In the genomic region with DNA sequence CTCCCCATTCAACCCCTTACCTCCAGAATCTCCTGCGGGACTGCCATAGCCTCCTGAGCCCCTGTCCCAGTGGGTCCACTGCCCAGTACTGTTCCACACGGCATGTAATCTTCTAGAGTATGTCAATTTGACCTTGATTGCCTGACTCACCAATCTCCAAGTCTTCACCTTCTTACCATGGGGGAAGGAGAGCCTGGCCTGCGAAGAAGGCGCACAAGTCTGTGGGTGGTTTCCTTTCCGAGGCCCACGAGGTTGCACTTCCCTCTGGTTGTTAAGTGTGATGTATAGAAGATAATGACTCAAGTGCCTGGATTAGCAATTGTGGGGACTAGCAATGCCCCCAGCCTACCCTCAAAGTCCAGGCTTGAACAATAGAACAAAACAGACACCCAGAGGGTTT, we compare ENCODE assay signal across 9 cellular contexts. TPM values are rescaled to one million over a fixed set of nuclear protein-coding genes. Genes with fewer than 3 reads are reported as not detected.
DNase-seq lines count a peak whose midpoint lies in the region; ATAC-seq and TF ChIP-seq lines count a peak whose summit lies in the region.
"Had no signal": no experiment of that assay in that cellular context is flagged by ENCODE, and none has a peak within 500 bp of the region (broad histone marks: within the 10 kb centered on the region; RNA-seq: fewer than 3 reads in every experiment).

No MANE protein-coding gene starts in this region.

- ATAC-seq in GM21367 (IDR thresholded peaks at IDR 0.05; ENCODE audit: unreplicated experiment), result peak; percentile 57
- ATAC-seq in HG03565 (IDR thresholded peaks at IDR 0.05; ENCODE audit: unreplicated experiment), result peak; percentile 82
- ATAC-seq in foreskin keratinocyte, result no peak
- no peak for ATAC-seq in GM19397 (IDR thresholded peaks at IDR 0.05; ENCODE audit: unreplicated experiment)
- no peak for ATAC-seq in activated T-cell treated with anti-CD3 and anti-CD28 coated beads, Interleukin-2, amount 50 U/mL, for 4 hours

- H3K27me3 ChIP-seq in foreskin keratinocyte, result no peaks in the 10 kb centered on the region

- no peaks in the 10 kb centered on the region for H3K36me3 Mint-ChIP-seq in activated T-cell treated with anti-CD3 and anti-CD28 coated beads, Interleukin-2, amount 50 U/mL, for 4 hours (ENCODE audit: insufficient read depth)
- H3K36me3 Mint-ChIP-seq in activated T-cell treated with anti-CD3 and anti-CD28 coated beads, Interleukin-2, amount 50 U/mL, for 24 hours (ENCODE audit: low read depth), result no peaks in the 10 kb centered on the region

- no peaks in the 10 kb centered on the region for H3K9me3 Mint-ChIP-seq in activated T-cell treated with anti-CD3 and anti-CD28 coated beads, Interleukin-2, amount 50 U/mL, for 4 hours
- H3K9me3 Mint-ChIP-seq in activated T-cell treated with anti-CD3 and anti-CD28 coated beads, Interleukin-2, amount 50 U/mL, for 24 hours, result no peaks in the 10 kb centered on the region

- H3K4me3 Mint-ChIP-seq in activated T-cell treated with anti-CD3 and anti-CD28 coated beads, Interleukin-2, amount 50 U/mL, for 4 hours, result no peak overlapping the region
- no peak overlapping the region for H3K4me3 Mint-ChIP-seq in activated T-cell treated with anti-CD3 and anti-CD28 coated beads, Interleukin-2, amount 50 U/mL, for 24 hours

- H3K27ac Mint-ChIP-seq in activated T-cell treated with anti-CD3 and anti-CD28 coated beads, Interleukin-2, amount 50 U/mL, for 24 hours, result no peak overlapping the region

- DNase-seq in CD1c-positive myeloid dendritic cell (ENCODE audit: extremely low spot score), result peak; percentile 87
- DNase-seq in foreskin keratinocyte, result no peak
- no peak for DNase-seq in activated CD8-positive, alpha-beta memory T cell treated with anti-CD3 and anti-CD28 coated beads, Interleukin-2, amount 50 U/mL, for 48 hours
- no peak for DNase-seq in activated T-cell treated with anti-CD3 and anti-CD28 coated beads, Interleukin-2, amount 50 U/mL, for 4 hours
- no peak for DNase-seq in activated T-cell treated with anti-CD3 and anti-CD28 coated beads, Interleukin-2, amount 50 U/mL, for 24 hours
- DNase-seq: Calu3 had no signal

- peaks cover 12% of the 10 kb centered on the region for H3K27me3 Mint-ChIP-seq in activated T-cell treated with anti-CD3 and anti-CD28 coated beads, Interleukin-2, amount 50 U/mL, for 4 hours (ENCODE audit: low read depth)
- H3K27me3 Mint-ChIP-seq in activated T-cell treated with anti-CD3 and anti-CD28 coated beads, Interleukin-2, amount 50 U/mL, for 24 hours, result peaks cover 17% of the 10 kb centered on the region

- TF ChIP-seq CTCF in foreskin keratinocyte (conservative IDR thresholded peaks at IDR 0.05), result no peak

- H3K4me1 Mint-ChIP-seq in activated T-cell treated with anti-CD3 and anti-CD28 coated beads, Interleukin-2, amount 50 U/mL, for 4 hours (ENCODE audit: low read depth), result no peaks in the 10 kb centered on the region
- H3K4me1 Mint-ChIP-seq in activated T-cell treated with anti-CD3 and anti-CD28 coated beads, Interleukin-2, amount 50 U/mL, for 24 hours (ENCODE audit: low read depth), result peaks cover 7% of the 10 kb centered on the region

- H3K27ac ChIP-seq in foreskin keratinocyte, result peak overlapping the region; percentile 56

- peaks cover 8% of the 10 kb centered on the region for H3K4me1 ChIP-seq in foreskin keratinocyte

RNA-seq across cellular contexts. Expression of a gene that starts 8.1 kb away (rescaled TPM):
- 14.9 and 20.9 TPM in 2 replicates for total RNA-seq in foreskin keratinocyte
- 5.3 and 6.8 TPM in 2 replicates for polyA plus RNA-seq in foreskin keratinocyte
- total RNA-seq in activated T-cell treated with anti-CD3 and anti-CD28 coated beads, Interleukin-2, amount 50 U/mL, for 4 hours, result 10 to 100 TPM; 24.7 to 27.4 (median 25.9) TPM

Comparison
In these comparisons a context has a peak if more than half of its experiments do, and no peak if none do; other contexts are left out.
1. ATAC-seq: peak in GM21367 (single experiment) and HG03565 (single experiment); none in foreskin keratinocyte (single experiment), GM19397 (single experiment) and activated T-cell treated with anti-CD3 and anti-CD28 coated beads, Interleukin-2, amount 50 U/mL, for 4 hours (0 of 2).